ENCODE assay signal across 28 cellular contexts in genomic region chr2:111095426-111095825, GRCh38.
"Had no signal": no experiment of that assay in that cellular context is flagged by ENCODE, and none has a peak within 500 bp of the region (broad histone marks: within the 10 kb centered on the region; RNA-seq: fewer than 3 reads in every experiment).

No MANE protein-coding gene starts in this region.

- H3K27ac ChIP-seq: neutrophil, pancreas, right atrium auricular region, right lobe of liver, sigmoid colon, skin epidermis, spleen, suprapubic skin, testis, tibial nerve, upper lobe of left lung, vagina had no signal

- ATAC-seq: naive thymus-derived CD4-positive, alpha-beta T cell; natural killer cell; pancreas; right lobe of liver; stimulated activated memory B cell treated with anti-CD40 and anti-IgM and Interleukin-4, amounts not matched to agents 10 μg/mL and 1 μg/mL and 100 μg/mL, for 72 hours; stimulated activated naive CD8-positive, alpha-beta T cell treated with anti-CD3 and anti-CD28 coated beads, Interleukin-15, amount 100 ng/mL, for 72 hours; stimulated activated naive CD8-positive, alpha-beta T cell treated with anti-CD3 and anti-CD28 coated beads, Interleukin-15, Interleukin-2, amounts not matched to agents 100 U/mL and 50 U/mL, for 24 hours had no signal

- H3K27me3 ChIP-seq: pancreas, right atrium auricular region, right lobe of liver, sigmoid colon, spleen, suprapubic skin, testis, tibial nerve, upper lobe of left lung, vagina had no signal

- H3K36me3 ChIP-seq: neutrophil, pancreas, right atrium auricular region, right lobe of liver, sigmoid colon, spleen, suprapubic skin, tibial nerve, upper lobe of left lung, vagina had no signal

- H3K4me3 ChIP-seq: pancreas, right atrium auricular region, right lobe of liver, sigmoid colon, skin epidermis, smooth muscle cell, spleen, suprapubic skin, testis, tibial nerve, upper lobe of left lung, vagina had no signal

- H3K9me3 ChIP-seq: neutrophil, pancreas, right atrium auricular region, right lobe of liver, sigmoid colon, spleen, suprapubic skin, testis, tibial nerve, upper lobe of left lung, vagina had no signal

- DNase-seq: naive thymus-derived CD4-positive, alpha-beta T cell; natural killer cell; pancreas; posterior cingulate gyrus; right lobe of liver; sigmoid colon; spleen; stimulated activated CD4-positive, alpha-beta T cell treated with anti-CD3 and anti-CD28 coated beads, Interleukin-12 subunit alpha, Interleukin-12 subunit beta, amount 100 ng/mL, for 4 hours; stimulated activated CD4-positive, alpha-beta T cell treated with anti-CD3 and anti-CD28 coated beads, Interleukin-1b, Interleukin-23, amount 100 ng/mL, for 48 hours; stimulated activated CD4-positive, alpha-beta T cell treated with anti-CD3 and anti-CD28 coated beads, Interleukin-4, amount 100 ng/mL, for 1 hour; stimulated activated CD4-positive, alpha-beta T cell treated with anti-CD3 and anti-CD28 coated beads, Interleukin-4, amount 100 ng/mL, for 4 hours; stimulated activated CD8-positive, alpha-beta memory T cell treated with anti-CD3 and anti-CD28 coated beads, Interleukin-4, amount 100 ng/mL, for 48 hours; stimulated activated naive CD4-positive, alpha-beta T cell; stimulated activated naive CD8-positive, alpha-beta T cell treated with anti-CD3 and anti-CD28 coated beads, Interleukin-15, amount 100 ng/mL, for 72 hours; stimulated activated naive CD8-positive, alpha-beta T cell treated with anti-CD3 and anti-CD28 coated beads, Interleukin-15, Interleukin-2, amounts not matched to agents 100 U/mL and 50 U/mL, for 24 hours; substantia nigra; testis; trophoblast cell; upper lobe of left lung had no signal

- FAIRE-seq: pancreas, urothelium cell line had no signal

- H3K4me1 ChIP-seq: pancreas, right atrium auricular region, right lobe of liver, sigmoid colon, suprapubic skin, testis, tibial nerve, upper lobe of left lung, vagina had no signal
